ENCODE assay signal across 10 cellular contexts in genomic region chr3:170054204-170054603, GRCh38. TPM values are rescaled to one million over a fixed set of nuclear protein-coding genes. Genes with fewer than 3 reads are reported as not detected.
DNase-seq lines count a peak whose midpoint lies in the region; TF ChIP-seq lines count a peak whose summit lies in the region.
"Had no signal": no experiment of that assay in that cellular context is flagged by ENCODE, and none has a peak within 500 bp of the region (broad histone marks: within the 10 kb centered on the region; RNA-seq: fewer than 3 reads in every experiment).

No MANE protein-coding gene starts in this region.

- POLR2A ChIA-PET in MCF 10A (lab: Yijun Ruan, JAX): interaction anchor here (0.5 kb wide), 1 partner anchor 340 kb away, joined by 4 read pairs; no protein-coding TSS in a partner anchor

- H3K4me2 ChIP-seq in mammary epithelial cell (ENCODE audit: insufficient read depth, low read depth, low read length): no peak overlapping the region

- H3K4me1 Mint-ChIP-seq in MCF 10A (ENCODE audit: insufficient read depth, unreplicated experiment): no peaks in the 10 kb centered on the region

- no peak overlapping the region for H3K27ac Mint-ChIP-seq in MCF 10A (ENCODE audit: low read depth, unreplicated experiment)

- H3K4me3 Mint-ChIP-seq in MCF 10A (ENCODE audit: unreplicated experiment): no peak overlapping the region

- CTCF ChIA-PET in MCF 10A (lab: Yijun Ruan, JAX) (interaction anchor here (0.6 to 1.0 kb wide), 7 partner anchors 8 to 377 kb away, joined by 3 to 7 read pairs (median 3); no protein-coding TSS in a partner anchor), mammary epithelial cell (lab: Charles Lee; ENCODE audit: low non-redundant PET) (interaction anchor here (0.7 kb wide), 1 partner anchor 87 kb away, joined by 3 read pairs; no protein-coding TSS in a partner anchor)

- H3K9me3 ChIP-seq in mammary epithelial cell (replicated peaks; ENCODE audit: insufficient read depth, low read length): no peaks in the 10 kb centered on the region
- no peaks in the 10 kb centered on the region for H3K9me3 ChIP-seq in HAP-1

- no peak overlapping the region for H3K27ac ChIP-seq in mammary epithelial cell (ENCODE audit: insufficient read depth, low read depth, low read length)

- H3K36me3 Mint-ChIP-seq in MCF 10A (ENCODE audit: insufficient read depth, unreplicated experiment): no peaks in the 10 kb centered on the region

- H3K9me3 Mint-ChIP-seq in MCF 10A (ENCODE audit: unreplicated experiment): no peaks in the 10 kb centered on the region

- H3K9ac ChIP-seq in mammary epithelial cell (ENCODE audit: insufficient read depth, low read length): no peak overlapping the region

- 89% methylated on average over 1 of the region's 1 CpG for WGBS in mammary epithelial cell (ENCODE audit: low coverage, missing lambda C conversion rate)

- no peaks in the 10 kb centered on the region for H3K36me3 ChIP-seq in mammary epithelial cell (ENCODE audit: insufficient read depth, low read length)
- H3K36me3 ChIP-seq in HAP-1 (replicated peaks): no peaks in the 10 kb centered on the region

- in situ Hi-C loops in mammary epithelial cell (cut with MboI; ENCODE audit: low sequenced_read_pairs in 2 of 2) (no loop called here), HAP-1 (cut with MboI; ENCODE audit: low sequenced_read_pairs) (no loop called here)

- H3K4me3 ChIP-seq in mammary epithelial cell (replicated peaks in 1 of 3; ENCODE audit: insufficient read depth in 1 of 3, low read depth in 2 of 3, low read length in 3 of 3): no peak overlapping the region
- H3K4me3 ChIP-seq in epithelial cell of esophagus (ENCODE audit: low read length): no peak overlapping the region
- H3K4me3 ChIP-seq in HAP-1: no peak overlapping the region

- H2AFZ ChIP-seq in mammary epithelial cell (ENCODE audit: low read depth, low read length): no peak overlapping the region

- BruUV-seq in MCF 10A (replicated peaks; lab: Mats Ljungman, UMichigan) (no TSS peak), mammary epithelial cell (replicated peaks; lab: Mats Ljungman, UMichigan) (no TSS peak)

- peaks cover 3% of the 10 kb centered on the region for H3K27me3 ChIP-seq in mammary epithelial cell (ENCODE audit: insufficient read depth, low read length)
- H3K27me3 ChIP-seq in HAP-1 (ENCODE audit: low read depth): no peaks in the 10 kb centered on the region

- TF ChIP-seq CTCF in MCF 10A (IDR thresholded peaks at IDR 0.05; ENCODE audit: unreplicated experiment) (peak; percentile 3), mammary epithelial cell (conservative IDR thresholded peaks at IDR 0.05 in 1 of 2, IDR thresholded peaks at IDR 0.05 in 1 of 2; ENCODE audit: extremely low read depth in 1 of 2, insufficient read depth in 1 of 2, low read depth in 1 of 2, low read length in 2 of 2) (peak in 1 of 2 donors; percentile 38), epithelial cell of esophagus (IDR thresholded peaks at IDR 0.05; ENCODE audit: insufficient read depth, low read depth, low read length, missing control alignments) (peak; percentile 45)

- DNase-seq in MCF 10A (ENCODE audit: unreplicated experiment) (peak; percentile 24), mammary epithelial cell (no peak), NOMO-1 (lab: John Stamatoyannopoulos, UW; ENCODE audit: unreplicated experiment in 2 of 2) (peak; percentile 41 to 61), epithelial cell of esophagus (ENCODE audit: low read depth) (peak; percentile 11), ureter (ENCODE audit: low spot score) (peak; percentile 8), posterior vena cava (ENCODE audit: low spot score) (no peak), HAP-1 (ENCODE audit: low spot score in 2 of 2) (no peak)
- DNase-seq in activated CD4-positive, alpha-beta T cell treated with anti-CD3 and anti-CD28 coated beads, Interleukin-2, amount 50 U/mL, for 4 hours: no peak
- DNase-seq: DMS153, NCI-H1694 treated with DMSO at 0.1 percent for 48 hours had no signal

- no peaks in the 10 kb centered on the region for H3K27me3 Mint-ChIP-seq in MCF 10A (ENCODE audit: insufficient read depth, unreplicated experiment)

- no peaks in the 10 kb centered on the region for H3K4me1 ChIP-seq in mammary epithelial cell (ENCODE audit: insufficient read depth, low read length)
- H3K4me1 ChIP-seq in HAP-1: peaks cover 9% of the 10 kb centered on the region; the same call in 1 of the 2 replicates

- H4K20me1 ChIP-seq in mammary epithelial cell (ENCODE audit: insufficient read depth, low read length): no peaks in the 10 kb centered on the region

- dilution Hi-C loops in mammary epithelial cell (cut with HindIII; ENCODE audit: low sequenced_read_pairs): no loop called here

- H3K79me2 ChIP-seq in mammary epithelial cell (ENCODE audit: insufficient read depth, low read length): no peaks in the 10 kb centered on the region

- intact Hi-C loops in MCF 10A (cut with micrococcal nuclease) (loop anchor here (1.0 kb wide), 1 partner anchor 191 kb away; no protein-coding TSS in a partner anchor), mammary epithelial cell (cut with micrococcal nuclease) (loop anchor here (1.0 kb wide), 2 partner anchors 191 to 291 kb away; no protein-coding TSS in a partner anchor), posterior vena cava (cut with DNase I) (no loop called here)

RNA-seq across cellular contexts. Expression of gene GPR160, which starts 16.4 kb away (rescaled TPM):
- total RNA-seq in MCF 10A (2022): 1.8 and 2.6 TPM in 2 replicates
- total RNA-seq in mammary epithelial cell: under 1 TPM; 0.33 to 0.66 TPM
- 0.33 TPM for polyA plus RNA-seq in mammary epithelial cell
- not detected for polyA minus RNA-seq in mammary epithelial cell
- total RNA-seq in ureter: 62.1 TPM
- total RNA-seq in posterior vena cava: 1 to 10 TPM; 1.7 to 1.9 TPM

Comparison
In these comparisons a context has a peak if more than half of its experiments do, and no peak if none do; other contexts are left out.
1. DNase-seq: peak in MCF 10A (single experiment), NOMO-1 (2 of 2), epithelial cell of esophagus (single experiment) and ureter (single experiment); none in mammary epithelial cell (single experiment), posterior vena cava (single experiment), HAP-1 (0 of 2) and activated CD4-positive, alpha-beta T cell treated with anti-CD3 and anti-CD28 coated beads, Interleukin-2, amount 50 U/mL, for 4 hours (0 of 2).
2. RNA of gene GPR160, which starts 16.4 kb away (total RNA-seq): 62.1 TPM in ureter (single experiment); 1.7 to 1.9 TPM in posterior vena cava, 1.8 to 2.6 TPM in MCF 10A and 0.33 to 0.66 TPM in mammary epithelial cell; every median in the first group is over 10 times any median in the second.
3. intact Hi-C loops: an anchor here in MCF 10A (1.0 kb wide) and mammary epithelial cell (1.0 kb wide); none called in posterior vena cava.